Comparison of ENCODE assay signal across 17 cellular contexts in genomic region chr1:8368956-8369639, GRCh38. TPM values are rescaled to one million over a fixed set of nuclear protein-coding genes. Genes with fewer than 3 reads are reported as not detected.
DNase-seq lines count a peak whose midpoint lies in the region; ATAC-seq and TF ChIP-seq lines count a peak whose summit lies in the region.
"Had no signal": no experiment of that assay in that cellular context is flagged by ENCODE, and none has a peak within 500 bp of the region (broad histone marks: within the 10 kb centered on the region; RNA-seq: fewer than 3 reads in every experiment).

No MANE protein-coding gene starts in this region.

- peaks cover 56% of the 10 kb centered on the region for H3K4me1 Mint-ChIP-seq in activated naive CD4-positive, alpha-beta T cell treated with anti-CD3 and anti-CD28 coated beads, Interleukin-2, amount 50 U/mL, for 24 hours
- H3K4me1 Mint-ChIP-seq in neural crest cell: peaks cover 78% of the 10 kb centered on the region

- intact Hi-C loops in ascending aorta (cut with DNase I): no loop called here
- intact Hi-C loops in thyroid gland (cut with DNase I): no loop called here

- no peak overlapping the region for H3K4me3 Mint-ChIP-seq in activated naive CD4-positive, alpha-beta T cell treated with anti-CD3 and anti-CD28 coated beads, Interleukin-2, amount 50 U/mL, for 24 hours
- H3K4me3 Mint-ChIP-seq in neural crest cell: peak overlapping the region; percentile 28
- H3K4me3 Mint-ChIP-seq: memory B cell; natural killer cell treated with Interleukin-12 subunit alpha and Interleukin-12 subunit beta and Interleukin-15 and Interleukin-18, amount 100 ng/mL, for 72 hours; T-helper 1 cell treated with Interleukin-12 subunit alpha and Interleukin-12 subunit beta and Interleukin-4 antibody, amounts not matched to agents 30 μg/mL and 1 μg/mL, for 36 hours had no signal

- H3K27ac ChIP-seq in ascending aorta: peak overlapping the region; percentile 62 to 91
- peak overlapping the region; percentile 68 to 86 (median 82) for H3K27ac ChIP-seq in thyroid gland
- H3K27ac ChIP-seq: C4-2B had no signal

- ATAC-seq in GM19397 (IDR thresholded peaks at IDR 0.05; ENCODE audit: unreplicated experiment): no peak
- ATAC-seq: natural killer cell treated with Interleukin-12 subunit alpha and Interleukin-12 subunit beta and Interleukin-15 and Interleukin-18, amount 100 ng/mL, for 72 hours had no signal

- no peaks in the 10 kb centered on the region for H3K9me3 Mint-ChIP-seq in activated naive CD4-positive, alpha-beta T cell treated with anti-CD3 and anti-CD28 coated beads, Interleukin-2, amount 50 U/mL, for 24 hours
- no peaks in the 10 kb centered on the region for H3K9me3 Mint-ChIP-seq in neural crest cell
- H3K9me3 Mint-ChIP-seq: memory B cell; natural killer cell treated with Interleukin-12 subunit alpha and Interleukin-12 subunit beta and Interleukin-15 and Interleukin-18, amount 100 ng/mL, for 72 hours; T-helper 1 cell treated with Interleukin-12 subunit alpha and Interleukin-12 subunit beta and Interleukin-4 antibody, amounts not matched to agents 30 μg/mL and 1 μg/mL, for 36 hours had no signal

- H3K4me3 ChIP-seq in ascending aorta (no peak overlapping the region), thyroid gland (replicated peaks in 1 of 3) (no peak overlapping the region)
- H3K4me3 ChIP-seq: suprapubic skin had no signal

- peak overlapping the region; percentile 41 for H3K27ac Mint-ChIP-seq in activated naive CD4-positive, alpha-beta T cell treated with anti-CD3 and anti-CD28 coated beads, Interleukin-2, amount 50 U/mL, for 24 hours
- no peak overlapping the region for H3K27ac Mint-ChIP-seq in neural crest cell (ENCODE audit: unreplicated experiment)
- H3K27ac Mint-ChIP-seq: memory B cell; T-helper 1 cell treated with Interleukin-12 subunit alpha and Interleukin-12 subunit beta and Interleukin-4 antibody, amounts not matched to agents 30 μg/mL and 1 μg/mL, for 36 hours had no signal

- no peaks in the 10 kb centered on the region for H3K36me3 Mint-ChIP-seq in activated naive CD4-positive, alpha-beta T cell treated with anti-CD3 and anti-CD28 coated beads, Interleukin-2, amount 50 U/mL, for 24 hours
- peaks cover 5% of the 10 kb centered on the region for H3K36me3 Mint-ChIP-seq in neural crest cell (ENCODE audit: low read depth)
- H3K36me3 Mint-ChIP-seq: natural killer cell treated with Interleukin-12 subunit alpha and Interleukin-12 subunit beta and Interleukin-15 and Interleukin-18, amount 100 ng/mL, for 72 hours had no signal

- H3K27me3 ChIP-seq in ascending aorta: no peaks in the 10 kb centered on the region
- H3K27me3 ChIP-seq in thyroid gland: no peaks in the 10 kb centered on the region
- H3K27me3 ChIP-seq: suprapubic skin had no signal

- H3K9me3 ChIP-seq in ascending aorta (no peaks in the 10 kb centered on the region), thyroid gland (no peaks in the 10 kb centered on the region)
- H3K9me3 ChIP-seq: suprapubic skin had no signal

- 30 to 37% methylated on average over 5 of the region's 5 CpGs for WGBS in thyroid gland, 2 donors

- H3K4me1 ChIP-seq in ascending aorta (peaks cover 32 to 72% of the 10 kb centered on the region in 2 donors), thyroid gland (peaks cover 84 to 93% of the 10 kb centered on the region in 2 donors)

- no peak for TF ChIP-seq POLR2A in thyroid gland (IDR thresholded peaks at IDR 0.05)

- no peaks in the 10 kb centered on the region for H3K27me3 Mint-ChIP-seq in activated naive CD4-positive, alpha-beta T cell treated with anti-CD3 and anti-CD28 coated beads, Interleukin-2, amount 50 U/mL, for 24 hours
- H3K27me3 Mint-ChIP-seq in neural crest cell (ENCODE audit: low read depth): no peaks in the 10 kb centered on the region
- H3K27me3 Mint-ChIP-seq: memory B cell; natural killer cell treated with Interleukin-12 subunit alpha and Interleukin-12 subunit beta and Interleukin-15 and Interleukin-18, amount 100 ng/mL, for 72 hours had no signal

- H3K36me3 ChIP-seq in ascending aorta (peaks cover 18 to 23% of the 10 kb centered on the region in 2 donors), thyroid gland (peaks cover 2% of the 10 kb centered on the region in 2 donors)

- DNase-seq in activated naive CD4-positive, alpha-beta T cell (lab: John Stamatoyannopoulos, UW): no peak
- DNase-seq in ascending aorta (ENCODE audit: low spot score in 2 of 2) (no peak), neural crest cell (ENCODE audit: low read depth, low spot score) (no peak), thyroid gland (peak; percentile 87), NCI-H1694 (lab: John Stamatoyannopoulos, UW) (no peak)
- no peak for DNase-seq in stimulated activated CD4-positive, alpha-beta T cell treated with anti-CD3 and anti-CD28 coated beads, Interleukin-4, amount 100 ng/mL, for 1 hour
- DNase-seq: hippocampal formation, Kasumi-1, NCI-H1105, NCI-H526 had no signal

- TF ChIP-seq CTCF in ascending aorta (IDR thresholded peaks at IDR 0.05) (no peak), neural crest cell (conservative IDR thresholded peaks at IDR 0.05) (no peak), thyroid gland (IDR thresholded peaks at IDR 0.05) (no peak)

RNA-seq across cellular contexts. Expression of gene SLC45A1, which starts 51.2 kb away (rescaled TPM):
- total RNA-seq in ascending aorta (3.2 TPM), neural crest cell (2.5 TPM in 2 replicates), thyroid gland (1 to 10 TPM; 1.6 to 4.8 (median 3.0) TPM)

Comparison
In these comparisons a context has a peak if more than half of its experiments do, and no peak if none do; other contexts are left out.
1. DNase-seq: peak in thyroid gland (2 of 2); none in activated naive CD4-positive, alpha-beta T cell (0 of 4), ascending aorta (0 of 2), neural crest cell (single experiment), NCI-H1694 (single experiment) and stimulated activated CD4-positive, alpha-beta T cell treated with anti-CD3 and anti-CD28 coated beads, Interleukin-4, amount 100 ng/mL, for 1 hour (single experiment).